Comparison of ENCODE assay signal across 3 cellular contexts in genomic region chr2:16246281-16246850, GRCh38.
"Had no signal": no experiment of that assay in that cellular context is flagged by ENCODE, and none has a peak within 500 bp of the region (broad histone marks: within the 10 kb centered on the region; RNA-seq: fewer than 3 reads in every experiment).

No MANE protein-coding gene starts in this region.

- DNase-seq: GDM1, GF-D8 had no signal

- H3K4me3 ChIP-seq: GM12878 had no signal
